In genomic region chr16:1787056-1787321, GRCh38 we compare ENCODE assay signal across 28 cellular contexts. TPM values are rescaled to one million over a fixed set of nuclear protein-coding genes. Genes with fewer than 3 reads are reported as not detected.
"Had no signal": no experiment of that assay in that cellular context is flagged by ENCODE, and none has a peak within 500 bp of the region (broad histone marks: within the 10 kb centered on the region; RNA-seq: fewer than 3 reads in every experiment).

No MANE protein-coding gene starts in this region.

- H3K9me3 ChIP-seq: esophagus squamous epithelium, mucosa of descending colon, neutrophil, prostate gland, right atrium auricular region, stomach, testis, transverse colon, upper lobe of right lung, uterus had no signal

- H3K27ac ChIP-seq: esophagus squamous epithelium, neutrophil, parathyroid adenoma, prostate gland, right atrium auricular region, stomach, testis, transverse colon, upper lobe of right lung, uterus had no signal

- H3K4me3 ChIP-seq: esophagus squamous epithelium, mucosa of descending colon, prostate gland, right atrium auricular region, smooth muscle cell, stomach, testis, transverse colon, upper lobe of right lung, uterus had no signal

- ATAC-seq: effector memory CD8-positive, alpha-beta T cell; left lobe of liver; mucosa of descending colon; natural killer cell treated with Interleukin-12 subunit alpha and Interleukin-12 subunit beta and Interleukin-15 and Interleukin-18, amount 100 ng/mL, for 72 hours; sciatic nerve; stimulated activated memory B cell treated with anti-CD40 and anti-IgM and Interleukin-4, amounts not matched to agents 10 μg/mL and 1 μg/mL and 100 μg/mL, for 72 hours; upper lobe of right lung had no signal

- H3K4me1 ChIP-seq: parathyroid adenoma, uterus had no signal

- H3K27me3 ChIP-seq: esophagus squamous epithelium, neutrophil, right atrium auricular region, stomach, testis, transverse colon, upper lobe of right lung, uterus had no signal

- DNase-seq: cerebellar nuclear complex; cortex of kidney; effector memory CD8-positive, alpha-beta T cell; erythroblast; esophagus squamous epithelium; foreskin melanocyte; hypothalamus; mesenchymal stem cell; naive B cell; stimulated activated CD4-positive, alpha-beta T cell treated with anti-CD3 and anti-CD28 coated beads, Interleukin-12 subunit alpha, Interleukin-12 subunit beta, amount 100 ng/mL, for 4 hours; stimulated activated CD4-positive, alpha-beta T cell treated with anti-CD3 and anti-CD28 coated beads, Interleukin-4, amount 100 ng/mL, for 4 hours; stomach; testis; transverse colon had no signal

- H3K36me3 ChIP-seq: prostate gland, transverse colon, uterus had no signal

RNA-seq across cellular contexts. Expression of gene IGFALS, which starts 6.5 kb away (rescaled TPM):
- total RNA-seq: dermis microvascular lymphatic vessel endothelial cell, esophagus squamous epithelium, lung microvascular endothelial cell, right atrium auricular region, smooth muscle cell had no signal
